ENCODE assay signal across 35 cellular contexts in genomic region chr9:83108208-83108607, GRCh38. TPM values are rescaled to one million over a fixed set of nuclear protein-coding genes. Genes with fewer than 3 reads are reported as not detected.
"Had no signal": no experiment of that assay in that cellular context is flagged by ENCODE, and none has a peak within 500 bp of the region (broad histone marks: within the 10 kb centered on the region; RNA-seq: fewer than 3 reads in every experiment).

No MANE protein-coding gene starts in this region.

- ATAC-seq: activated CD8-positive, alpha-beta T cell treated with anti-CD3 and anti-CD28 coated beads for 36 hours; activated naive CD4-positive, alpha-beta T cell treated with anti-CD3 and anti-CD28 coated beads, Interleukin-2, amount 50 U/mL, for 72 hours; activated T-cell treated with anti-CD3 and anti-CD28 coated beads, Interleukin-2, amount 50 U/mL, for 4 hours; activated T-cell treated with anti-CD3 and anti-CD28 coated beads, Interleukin-2, amount 50 U/mL, for 72 hours; activated T-helper 17 cell treated with anti-CD3 and anti-CD28 coated beads, Interleukin-2, amount 50 U/mL, for 72 hours; body of pancreas had no signal

- DNase-seq: activated B cell treated with CpG ODN at 0.5 μM for 24 hours; activated CD4-positive, alpha-beta memory T cell treated with anti-CD3 and anti-CD28 coated beads for 36 hours; activated CD4-positive, alpha-beta T cell treated with anti-CD3 and anti-CD28 coated beads for 4 hours; activated CD4-positive, alpha-beta T cell treated with anti-CD3 and anti-CD28 coated beads, Interleukin-2, amount 10 ng/mL, durations not matched to agents 7 days and 5 days; activated CD4-positive, alpha-beta T cell treated with anti-CD3 and anti-CD28 coated beads, Interleukin-2, amount 50 U/mL, for 4 hours; activated CD4-positive, CD25-positive, alpha-beta regulatory T cell treated with anti-CD3 and anti-CD28 coated beads, Interleukin-2, amount 50 U/mL, for 72 hours; activated CD8-positive, alpha-beta memory T cell treated with anti-CD3 and anti-CD28 coated beads, Interleukin-2, amount 50 U/mL, for 4 hours; activated CD8-positive, alpha-beta T cell treated with anti-CD3 and anti-CD28 coated beads for 36 hours; activated effector memory CD4-positive, alpha-beta T cell treated with anti-CD3 and anti-CD28 coated beads, Interleukin-2, amount 50 U/mL, for 16 hours; activated gamma-delta T cell treated with Interleukin-2 at 50 U/mL for 16 hours; activated naive CD4-positive, alpha-beta T cell; activated naive CD4-positive, alpha-beta T cell treated with anti-CD3 and anti-CD28 coated beads for 36 hours; activated naive CD4-positive, alpha-beta T cell treated with anti-CD3 and anti-CD28 coated beads, Interleukin-2, amount 50 U/mL, for 16 hours; activated naive CD8-positive, alpha-beta T cell treated with anti-CD3 and anti-CD28 coated beads for 36 hours; activated T-cell treated with anti-CD3 and anti-CD28 coated beads for 4 hours; activated T-cell treated with anti-CD3 and anti-CD28 coated beads, Interleukin-2, amount 50 U/mL, for 1 hour; activated T-cell treated with anti-CD3 and anti-CD28 coated beads, Interleukin-2, amount 50 U/mL, for 4 hours; activated T-cell treated with anti-CD3 and anti-CD28 coated beads, Interleukin-2, amount 50 U/mL, for 72 hours; adrenal gland; amniotic stem cell; aorta; body of pancreas; brain microvascular endothelial cell; central memory CD4-positive, alpha-beta T cell; T-helper 1 cell; T-helper 2 cell; T-helper 9 cell had no signal

- FAIRE-seq: astrocyte, TTC549 had no signal

- H3K4me1 ChIP-seq: adrenal gland, breast epithelium had no signal

- H3K27me3 ChIP-seq: adrenal gland, body of pancreas, brain microvascular endothelial cell, breast epithelium had no signal

- H3K27ac ChIP-seq: adrenal gland, body of pancreas, brain microvascular endothelial cell, breast epithelium, VCaP had no signal

- H3K4me3 ChIP-seq: adrenal gland, body of pancreas, breast epithelium had no signal

- H3K36me3 ChIP-seq: adrenal gland, brain microvascular endothelial cell, breast epithelium had no signal

- H3K9me3 ChIP-seq: adrenal gland, body of pancreas, breast epithelium had no signal

RNA-seq across cellular contexts. Expression of gene RASEF, which starts 45.3 kb away (rescaled TPM):
- total RNA-seq: activated B cell treated with CpG ODN at 0.5 μM for 24 hours; activated CD4-positive, alpha-beta memory T cell treated with anti-CD3 and anti-CD28 coated beads for 36 hours; activated CD4-positive, alpha-beta T cell treated with anti-CD3 and anti-CD28 coated beads, Interleukin-2, amount 10 ng/mL, durations not matched to agents 7 days and 5 days; activated CD8-positive, alpha-beta memory T cell treated with anti-CD3 and anti-CD28 coated beads for 36 hours; activated CD8-positive, alpha-beta T cell treated with anti-CD3 and anti-CD28 coated beads for 36 hours; activated naive CD4-positive, alpha-beta T cell treated with anti-CD3 and anti-CD28 coated beads for 36 hours; activated naive CD4-positive, alpha-beta T cell treated with anti-CD3 and anti-CD28 coated beads, Interleukin-2, amount 50 U/mL, for 72 hours; activated naive CD8-positive, alpha-beta T cell treated with anti-CD3 and anti-CD28 coated beads for 36 hours; activated T-cell treated with anti-CD3 and anti-CD28 coated beads, Interleukin-2, amount 50 U/mL, for 72 hours; activated T-helper 1 cell treated with anti-CD3 and anti-CD28 coated beads, Interleukin-12 subunit alpha, Interleukin-12 subunit beta, Interleukin-2, Interleukin-4 antibody, amounts not matched to agents 30 ng/mL and 10 ng/mL and 1 ng/mL, durations not matched to agents 14 hours and 24 hours and 36 hours; activated T-helper 17 cell treated with anti-CD3 and anti-CD28 coated beads, Interleukin-2, amount 50 U/mL, for 72 hours had no signal
